ENCODE assay signal across 16 cellular contexts in the genomic region with DNA sequence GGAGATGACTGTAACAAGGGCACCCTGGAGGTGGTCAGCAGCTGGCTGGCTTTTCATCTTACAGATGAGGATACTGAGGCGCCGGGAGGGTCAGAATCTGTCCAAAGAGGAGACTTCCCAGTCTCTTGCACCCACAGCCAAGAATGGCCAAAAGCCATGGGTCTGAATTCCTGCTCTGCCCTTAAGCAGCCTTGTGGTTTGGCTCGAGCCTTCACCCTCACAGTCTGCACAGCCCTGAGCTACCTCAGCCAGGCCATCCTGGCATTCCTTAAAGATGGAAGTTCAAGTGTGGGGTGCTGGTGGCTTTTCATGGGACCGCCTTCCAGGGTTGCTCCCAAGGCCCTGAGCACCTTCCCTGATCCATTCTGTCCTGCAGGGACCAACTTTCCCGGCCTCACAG. TPM values are rescaled to one million over a fixed set of nuclear protein-coding genes. Genes with fewer than 3 reads are reported as not detected.
"Had no signal": no experiment of that assay in that cellular context is flagged by ENCODE, and none has a peak within 500 bp of the region (broad histone marks: within the 10 kb centered on the region; RNA-seq: fewer than 3 reads in every experiment).

No MANE protein-coding gene starts in this region.

- H3K4me3 ChIP-seq: adrenal gland, colonic mucosa, esophagus muscularis mucosa, neural progenitor cell, ovary, right lobe of liver, transverse colon had no signal

- H3K9ac ChIP-seq: neural progenitor cell had no signal

- DNase-seq: activated CD4-positive, alpha-beta memory T cell treated with anti-CD3 and anti-CD28 coated beads for 36 hours; activated CD4-positive, alpha-beta T cell treated with anti-CD3 and anti-CD28 coated beads for 36 hours; activated naive CD4-positive, alpha-beta T cell treated with anti-CD3 and anti-CD28 coated beads, Interleukin-2, amount 50 U/mL, for 16 hours; activated T-cell treated with anti-CD3 and anti-CD28 coated beads, Interleukin-2, amount 50 U/mL, for 24 hours; adrenal gland; colonic mucosa; foreskin keratinocyte; glutamatergic neuron; ovary; right lobe of liver; stimulated activated naive CD8-positive, alpha-beta T cell treated with anti-CD3 and anti-CD28 coated beads, Interleukin-15, Interleukin-2, amounts not matched to agents 100 U/mL and 50 U/mL, for 24 hours; T-helper 1 cell; transverse colon had no signal

- H2AFZ ChIP-seq: neural progenitor cell had no signal

- H3K27ac ChIP-seq: adrenal gland, colonic mucosa, esophagus muscularis mucosa, foreskin keratinocyte, neural progenitor cell, ovary, right lobe of liver, transverse colon had no signal

- H3K4me1 ChIP-seq: adrenal gland, colonic mucosa, foreskin keratinocyte, transverse colon had no signal

- H3K9me3 ChIP-seq: adrenal gland, colonic mucosa, esophagus muscularis mucosa, ovary, right lobe of liver, transverse colon had no signal

- H3K36me3 ChIP-seq: adrenal gland, colonic mucosa, esophagus muscularis mucosa, neural progenitor cell, ovary, right lobe of liver, transverse colon had no signal

- H3K27me3 ChIP-seq: adrenal gland, colonic mucosa, esophagus muscularis mucosa, neural progenitor cell, ovary, right lobe of liver, transverse colon had no signal

- H3K4me2 ChIP-seq: neural progenitor cell had no signal

RNA-seq across cellular contexts. Expression of a gene that starts 59.2 kb away (rescaled TPM):
- total RNA-seq: pulmonary artery endothelial cell had no signal
